Comparison of ENCODE assay signal across 16 cellular contexts in genomic region chr6:17419189-17419575, GRCh38. TPM values are rescaled to one million over a fixed set of nuclear protein-coding genes. Genes with fewer than 3 reads are reported as not detected.
DNase-seq lines count a peak whose midpoint lies in the region; ATAC-seq and TF ChIP-seq lines count a peak whose summit lies in the region.
"Had no signal": no experiment of that assay in that cellular context is flagged by ENCODE, and none has a peak within 500 bp of the region (broad histone marks: within the 10 kb centered on the region; RNA-seq: fewer than 3 reads in every experiment).

No MANE protein-coding gene starts in this region.

- DNase-seq in NCI-H2171 treated with DMSO at 0.1 percent for 48 hours (lab: John Stamatoyannopoulos, UW) (peak; percentile 57), NCI-H2171 (lab: John Stamatoyannopoulos, UW) (no peak), ascending aorta (ENCODE audit: low spot score in 2 of 2) (no peak), mesendoderm (peak; percentile 57), thoracic aorta (ENCODE audit: low spot score) (no peak), AG08395 (ENCODE audit: low spot score) (no peak), activated gamma-delta T cell treated with Interleukin-2 at 50 U/mL for 16 hours (no peak), anterior cingulate cortex (lab: John Stamatoyannopoulos, UW) (no peak)
- DNase-seq: activated CD8-positive, alpha-beta T cell treated with anti-CD3 and anti-CD28 coated beads, Interleukin-2, amount 10 ng/mL, durations not matched to agents 7 days and 5 days; COR-L47; foreskin keratinocyte; immature natural killer cell; NCI-H1048; occipital lobe had no signal

- H3K36me3 ChIP-seq in ascending aorta, result no peaks in the 10 kb centered on the region
- H3K36me3 ChIP-seq in mesendoderm (ENCODE audit: control insufficient read depth, insufficient read depth, low read length), result no peaks in the 10 kb centered on the region
- no peaks in the 10 kb centered on the region for H3K36me3 ChIP-seq in thoracic aorta

- H3K79me2 ChIP-seq in mesendoderm (ENCODE audit: control insufficient read depth, insufficient read depth, low read length), result peaks cover 16% of the 10 kb centered on the region

- no peak overlapping the region for H3K23ac ChIP-seq in mesendoderm (ENCODE audit: low read length)

- H3K4me1 ChIP-seq in ascending aorta (peaks cover 0 to 13% of the 10 kb centered on the region in 2 donors), mesendoderm (ENCODE audit: control insufficient read depth, low read depth, low read length) (peaks cover 26% of the 10 kb centered on the region), thoracic aorta (ENCODE audit: control insufficient read depth in 1 of 2, low read depth in 2 of 2) (peaks cover 15 to 26% of the 10 kb centered on the region in 2 donors)

- peak overlapping the region; percentile 45 for H3K9ac ChIP-seq in mesendoderm (ENCODE audit: low read length)

- H3K27ac ChIP-seq in ascending aorta, result peak overlapping the region; percentile 74 to 80
- H3K27ac ChIP-seq in mesendoderm (ENCODE audit: low read depth, low read length), result peak overlapping the region; percentile 93
- H3K27ac ChIP-seq in thoracic aorta, result peak overlapping the region in 1 of 2 donors; percentile 69
- H3K27ac ChIP-seq: foreskin keratinocyte, SK-N-MC had no signal

- no peak for ATAC-seq in thoracic aorta (ENCODE audit: insufficient number of reproducible peaks, low FRiP score, low read depth)
- ATAC-seq: activated CD8-positive, alpha-beta T cell treated with anti-CD3 and anti-CD28 coated beads, Interleukin-2, amount 10 ng/mL, durations not matched to agents 7 days and 5 days; activated T-helper 17 cell treated with anti-CD3 and anti-CD28 coated beads, Interleukin-2, amount 50 U/mL, for 72 hours; foreskin keratinocyte had no signal

- peak overlapping the region; percentile 99 for H2BK15ac ChIP-seq in mesendoderm (replicated peaks; ENCODE audit: low read depth)

- H3K9me3 ChIP-seq in ascending aorta (no peaks in the 10 kb centered on the region), thoracic aorta (no peaks in the 10 kb centered on the region)

- peak overlapping the region; percentile 64 for H2BK5ac ChIP-seq in mesendoderm (ENCODE audit: low read length)

- peak overlapping the region; percentile 93 for H2BK120ac ChIP-seq in mesendoderm (ENCODE audit: low read depth, low read length)

- H3K79me1 ChIP-seq in mesendoderm (ENCODE audit: low read length), result peaks cover 7% of the 10 kb centered on the region

- no CpG with 5 or more reads among the region's 3 CpGs for WGBS in mesendoderm (ENCODE audit: extremely low coverage, insufficient coverage, low lambda C conversion rate)

- H3K56ac ChIP-seq in mesendoderm (ENCODE audit: low read length), result peak overlapping the region; percentile 83

- peak overlapping the region in 1 of 2 donors; percentile 40 for H3K4me3 ChIP-seq in ascending aorta
- no peak overlapping the region for H3K4me3 ChIP-seq in mesendoderm (ENCODE audit: low read length)
- peak overlapping the region; percentile 60 for H3K4me3 ChIP-seq in thoracic aorta
- H3K4me3 ChIP-seq: SK-N-MC had no signal

- TF ChIP-seq CTCF in ascending aorta (IDR thresholded peaks at IDR 0.05) (no peak), thoracic aorta (IDR thresholded peaks at IDR 0.05) (no peak)

- H3K4me2 ChIP-seq in mesendoderm (ENCODE audit: low read length), result no peak overlapping the region

- peak overlapping the region; percentile 70 for H3K4ac ChIP-seq in mesendoderm (ENCODE audit: low read depth, low read length)

- intact Hi-C loops in ascending aorta (cut with DNase I), result no loop called here

- H4K5ac ChIP-seq in mesendoderm (ENCODE audit: low read length), result peak overlapping the region; percentile 59

- peak overlapping the region; percentile 28 for H4K8ac ChIP-seq in mesendoderm (ENCODE audit: low read depth, low read length)

- H3K27me3 ChIP-seq in ascending aorta, result no peaks in the 10 kb centered on the region
- no peaks in the 10 kb centered on the region for H3K27me3 ChIP-seq in mesendoderm (ENCODE audit: insufficient read depth, low read length, poor library complexity)
- H3K27me3 ChIP-seq in thoracic aorta (replicated peaks; ENCODE audit: insufficient read depth), result no peaks in the 10 kb centered on the region
- H3K27me3 ChIP-seq: foreskin keratinocyte had no signal

- H3K18ac ChIP-seq in mesendoderm (ENCODE audit: low read length), result peak overlapping the region; percentile 99

- no peak overlapping the region for H2AK5ac ChIP-seq in mesendoderm (ENCODE audit: low read length)

RNA-seq across cellular contexts. Expression of gene CAP2, which starts 25.8 kb away (rescaled TPM):
- total RNA-seq in ascending aorta (7.1 TPM), thoracic aorta (10 to 100 TPM; 20.6 to 20.8 TPM)
- polyA plus RNA-seq in mesendoderm (2013, experiment 1 of 2), result 18.8 TPM
- polyA plus RNA-seq in mesendoderm (2013, experiment 2 of 2), result 21.2 TPM
- total RNA-seq: activated CD8-positive, alpha-beta T cell treated with anti-CD3 and anti-CD28 coated beads, Interleukin-2, amount 10 ng/mL, durations not matched to agents 7 days and 5 days; activated T-helper 17 cell treated with anti-CD3 and anti-CD28 coated beads, Interleukin-2, amount 50 U/mL, for 72 hours had no signal
- polyA plus RNA-seq: immature natural killer cell had no signal

Comparison
In these comparisons a context has a peak if more than half of its experiments do, and no peak if none do; other contexts are left out.
1. DNase-seq: peak in NCI-H2171 treated with DMSO at 0.1 percent for 48 hours (single experiment) and mesendoderm (single experiment); none in NCI-H2171 (single experiment), ascending aorta (0 of 2), thoracic aorta (single experiment), AG08395 (single experiment), activated gamma-delta T cell treated with Interleukin-2 at 50 U/mL for 16 hours (single experiment) and anterior cingulate cortex (0 of 58).